23 cellular contexts compared by ENCODE assay signal in genomic region chr10:86962136-86962980, GRCh38. TPM values are rescaled to one million over a fixed set of nuclear protein-coding genes. Genes with fewer than 3 reads are reported as not detected.
DNase-seq lines count a peak whose midpoint lies in the region; ATAC-seq, FAIRE-seq and TF ChIP-seq lines count a peak whose summit lies in the region.
"Had no signal": no experiment of that assay in that cellular context is flagged by ENCODE, and none has a peak within 500 bp of the region (broad histone marks: within the 10 kb centered on the region; RNA-seq: fewer than 3 reads in every experiment).

No MANE protein-coding gene starts in this region.

- no CpG with 5 or more reads among the region's 7 CpGs for WGBS in IMR-90 (ENCODE audit: extremely low coverage in 2 of 2, insufficient read length in 1 of 2), 2 experiments

- POLR2A ChIA-PET in IMR-90 (lab: Charles Lee; ENCODE audit: unreplicated experiment), result no interaction called here

- no peak overlapping the region for H4K91ac ChIP-seq in IMR-90 (ENCODE audit: insufficient read depth, low read depth, low read length)

- no peak overlapping the region for H3K23ac ChIP-seq in IMR-90 (ENCODE audit: low read depth, low read length)

- dilution Hi-C loops in IMR-90 (cut with HindIII; ENCODE audit: low sequenced_read_pairs, unreplicated experiment), result no loop called here

- TF ChIP-seq RAD21 in IMR-90 (IDR thresholded peaks at IDR 0.05; ENCODE audit: low read length), result no peak

- H3K4me1 ChIP-seq in IMR-90 (ENCODE audit: control insufficient read depth, insufficient read depth, low read length) (peaks cover 18% of the 10 kb centered on the region), kidney (ENCODE audit: control insufficient read depth in 1 of 2, insufficient read depth in 1 of 2, low read depth in 1 of 2, low read length in 2 of 2) (peaks cover 10 to 27% of the 10 kb centered on the region in 2 donors), thoracic aorta (ENCODE audit: control insufficient read depth in 1 of 2, low read depth in 2 of 2) (peaks cover 28 to 70% of the 10 kb centered on the region in 2 donors)

- H3K4ac ChIP-seq in IMR-90 (ENCODE audit: low read depth, low read length), result no peak overlapping the region

- H2BK5ac ChIP-seq in IMR-90 (ENCODE audit: low read depth, low read length, poor library complexity, severe bottlenecking), result no peak overlapping the region

- no peak overlapping the region for H3K4me3 ChIP-seq in IMR-90 (ENCODE audit: insufficient read depth, low read depth, low read length)
- H3K4me3 ChIP-seq in kidney (ENCODE audit: low read length in 2 of 2), result no peak overlapping the region
- no peak overlapping the region for H3K4me3 ChIP-seq in thoracic aorta

- no peaks in the 10 kb centered on the region for H4K20me1 ChIP-seq in IMR-90 (ENCODE audit: insufficient read depth, low read length)

- no peak overlapping the region for H3K14ac ChIP-seq in IMR-90 (replicated peaks; ENCODE audit: low read depth, low read length)

- intact Hi-C loops in IMR-90 (cut with micrococcal nuclease) (no loop called here), kidney (cut with DNase I) (no loop called here)

- H2BK15ac ChIP-seq in IMR-90 (ENCODE audit: low read depth, low read length), result no peak overlapping the region

- no TSS peak for BruUV-seq in IMR-90 (replicated peaks; lab: Mats Ljungman, UMichigan)

- FAIRE-seq in kidney (lab: Jason Lieb, UNC) (no peak), GM19239 (lab: Jason Lieb, UNC) (no peak)

- ATAC-seq in activated T-cell treated with anti-CD3 and anti-CD28 coated beads, Interleukin-2, amount 50 U/mL, for 4 hours, result no peak
- ATAC-seq in IMR-90 (ENCODE audit: low read depth), result no peak
- ATAC-seq in thoracic aorta (ENCODE audit: insufficient number of reproducible peaks, low FRiP score, low read depth), result no peak
- no peak for ATAC-seq in HG03520 (IDR thresholded peaks at IDR 0.05; ENCODE audit: unreplicated experiment)
- ATAC-seq: CD8-positive, alpha-beta T cell; foreskin keratinocyte; T-helper 17 cell had no signal

- no peak overlapping the region for H3K27ac ChIP-seq in IMR-90 (ENCODE audit: insufficient read depth, low read length)
- no peak overlapping the region for H3K27ac ChIP-seq in kidney (ENCODE audit: low read depth in 2 of 2, low read length in 2 of 2)
- no peak overlapping the region for H3K27ac ChIP-seq in thoracic aorta
- H3K27ac ChIP-seq: foreskin keratinocyte had no signal

- H3K4me3 Mint-ChIP-seq in activated T-cell treated with anti-CD3 and anti-CD28 coated beads, Interleukin-2, amount 50 U/mL, for 4 hours, result no peak overlapping the region
- H3K4me3 Mint-ChIP-seq: brain; CD8-positive, alpha-beta T cell; dendritic cell treated with granulocyte-macrophage colony-stimulating factor and Interleukin-4, amounts not matched to agents 40 ng/mL and 50 ng/mL, for 4 days; memory B cell; nephron; T-helper 17 cell had no signal

- H3K4me1 Mint-ChIP-seq in activated T-cell treated with anti-CD3 and anti-CD28 coated beads, Interleukin-2, amount 50 U/mL, for 4 hours (ENCODE audit: low read depth), result peaks cover 16% of the 10 kb centered on the region

- peaks cover 0 to 24% of the 10 kb centered on the region in 2 experiments; a peak in 1 of 4 replicates for H3K79me1 ChIP-seq in IMR-90 (ENCODE audit: low read depth in 1 of 2, low read length in 2 of 2)

- no peak overlapping the region for H3K56ac ChIP-seq in IMR-90 (ENCODE audit: extremely low read depth, insufficient read depth, low read length)

- no peak overlapping the region for H4K8ac ChIP-seq in IMR-90 (ENCODE audit: low read depth in 2 of 2, low read length in 2 of 2)

- H3K9me1 ChIP-seq in IMR-90 (ENCODE audit: insufficient read depth, low read length), result peaks cover 19% of the 10 kb centered on the region

- CTCF ChIA-PET in IMR-90 (lab: Yijun Ruan, JAX), result no interaction called here

- H2AK5ac ChIP-seq in IMR-90 (ENCODE audit: low read depth, low read length), result peak overlapping the region; percentile 69; the same call in 1 of the 2 replicates

- no peaks in the 10 kb centered on the region for H3K27me3 Mint-ChIP-seq in activated T-cell treated with anti-CD3 and anti-CD28 coated beads, Interleukin-2, amount 50 U/mL, for 4 hours (ENCODE audit: low read depth)
- H3K27me3 Mint-ChIP-seq: brain, T-helper 17 cell had no signal

- H3K18ac ChIP-seq in IMR-90 (ENCODE audit: low read depth, low read length), result no peak overlapping the region

- no peak overlapping the region for H2BK20ac ChIP-seq in IMR-90 (ENCODE audit: low read depth, low read length)

- H3K9me3 Mint-ChIP-seq in activated T-cell treated with anti-CD3 and anti-CD28 coated beads, Interleukin-2, amount 50 U/mL, for 4 hours, result no peaks in the 10 kb centered on the region
- H3K9me3 Mint-ChIP-seq: CD8-positive, alpha-beta T cell; dendritic cell treated with granulocyte-macrophage colony-stimulating factor and Interleukin-4, amounts not matched to agents 40 ng/mL and 50 ng/mL, for 4 days; memory B cell; nephron had no signal

- DNase-seq in activated T-cell treated with anti-CD3 and anti-CD28 coated beads, Interleukin-2, amount 50 U/mL, for 48 hours, result peak; percentile 7 to 13
- DNase-seq in activated T-cell treated with anti-CD3 and anti-CD28 coated beads, Interleukin-2, amount 50 U/mL, for 4 hours, result no peak
- DNase-seq in IMR-90 (no peak), kidney (peak; percentile 60), thoracic aorta (ENCODE audit: low spot score) (peak; percentile 1), OCI-M2 (lab: John Stamatoyannopoulos, UW; ENCODE audit: unreplicated experiment) (no peak), GM19239 (ENCODE audit: insufficient read length, low spot score) (no peak)
- DNase-seq: activated CD4-positive, alpha-beta T cell treated with anti-CD3 and anti-CD28 coated beads, Interleukin-2, amount 50 U/mL, for 48 hours; CD8-positive, alpha-beta T cell; foreskin keratinocyte; KG1; NCI-H2029; stimulated activated CD4-positive, alpha-beta T cell treated with anti-CD3 and anti-CD28 coated beads, Interleukin-12 subunit alpha, Interleukin-12 subunit beta, amount 100 ng/mL, for 4 hours; T-helper 17 cell had no signal

- H3K36me3 Mint-ChIP-seq in activated T-cell treated with anti-CD3 and anti-CD28 coated beads, Interleukin-2, amount 50 U/mL, for 4 hours (ENCODE audit: insufficient read depth), result no peaks in the 10 kb centered on the region
- H3K36me3 Mint-ChIP-seq: brain; CD8-positive, alpha-beta T cell; memory B cell had no signal

- H4K5ac ChIP-seq in IMR-90 (ENCODE audit: low read depth, low read length), result no peak overlapping the region

- no peak overlapping the region for H3K4me2 ChIP-seq in IMR-90 (ENCODE audit: low read depth, low read length)

- TF ChIP-seq POLR2A in IMR-90 (IDR thresholded peaks at IDR 0.05; ENCODE audit: low read depth, low read length), result no peak

- H3K9ac ChIP-seq in IMR-90 (ENCODE audit: low read depth, low read length) (no peak overlapping the region), kidney (ENCODE audit: low read length in 2 of 2) (no peak overlapping the region)

- no peaks in the 10 kb centered on the region for H3K36me3 ChIP-seq in IMR-90 (ENCODE audit: control insufficient read depth, insufficient read depth, low read length)
- no peaks in the 10 kb centered on the region for H3K36me3 ChIP-seq in kidney (ENCODE audit: control insufficient read depth in 1 of 2, insufficient read depth in 2 of 2, low read length in 2 of 2)
- H3K36me3 ChIP-seq in thoracic aorta, result no peaks in the 10 kb centered on the region

- peak overlapping the region; percentile 5 for H2AFZ ChIP-seq in IMR-90 (replicated peaks; ENCODE audit: low read length, poor library complexity)

- H3K9me3 ChIP-seq in IMR-90 (ENCODE audit: control insufficient read depth, insufficient read depth, low read length) (no peaks in the 10 kb centered on the region), kidney (ENCODE audit: control insufficient read depth in 1 of 2, low read length in 2 of 2) (no peaks in the 10 kb centered on the region), thoracic aorta (no peaks in the 10 kb centered on the region)

- H2BK120ac ChIP-seq in IMR-90 (ENCODE audit: low read depth, low read length), result no peak overlapping the region

- TF ChIP-seq CTCF in IMR-90 (conservative IDR thresholded peaks at IDR 0.05; ENCODE audit: low read depth, low read length), result no peak
- no peak for TF ChIP-seq CTCF in kidney (IDR thresholded peaks at IDR 0.05; ENCODE audit: borderline replicate concordance, extremely low read depth, insufficient read depth)
- no peak for TF ChIP-seq CTCF in thoracic aorta (IDR thresholded peaks at IDR 0.05)

- H3K27me3 ChIP-seq in IMR-90 (ENCODE audit: control insufficient read depth, insufficient read depth, low read length) (no peaks in the 10 kb centered on the region), thoracic aorta (replicated peaks; ENCODE audit: insufficient read depth) (no peaks in the 10 kb centered on the region)
- H3K27me3 ChIP-seq: foreskin keratinocyte had no signal

- peak overlapping the region; percentile 26 for H2AK9ac ChIP-seq in IMR-90 (replicated peaks; ENCODE audit: low read depth, low read length, poor library complexity)

- in situ Hi-C loops in IMR-90 (cut with MboI; ENCODE audit: low sequenced_read_pairs), result no loop called here

RNA-seq across cellular contexts. Expression of gene SNCG, which starts 4.0 kb away (rescaled TPM):
- total RNA-seq in activated T-cell treated with anti-CD3 and anti-CD28 coated beads, Interleukin-2, amount 50 U/mL, for 4 hours, result under 1 TPM in 1 of 3 donors, not detected in 2; 0.63 TPM
- total RNA-seq in IMR-90 (2012; rRNA removed), result 10.6 and 11.9 TPM in 2 replicates
- 17.9 and 19.0 TPM in 2 replicates for polyA plus RNA-seq in IMR-90 (2012; rRNA removed)
- 19.4 and 24.5 TPM in 2 replicates for polyA plus RNA-seq in IMR-90 (2012; cell fraction: cytosol; rRNA removed)
- 12.2 and 13.8 TPM in 2 replicates for polyA plus RNA-seq in IMR-90 (2012; cell fraction: nucleus; rRNA removed; ENCODE audit: low replicate concordance)
- 41.3 TPM for total RNA-seq in kidney
- 92.8 TPM for polyA plus RNA-seq in kidney (ENCODE audit: insufficient read depth, low read depth, low replicate concordance)
- total RNA-seq in thoracic aorta, result 100 to 1,000 TPM in 1 of 2 donors, 10 to 100 TPM in 1; 50.9 to 167 TPM
- total RNA-seq: CD8-positive, alpha-beta T cell; kidney epithelial cell; SK-MEL-5; T-helper 17 cell had no signal

RNA-seq across cellular contexts. Expression of gene MMRN2, which starts 4.9 kb away (rescaled TPM):
- under 1 TPM in 1 of 3 donors, not detected in 2; 0.18 TPM for total RNA-seq in activated T-cell treated with anti-CD3 and anti-CD28 coated beads, Interleukin-2, amount 50 U/mL, for 4 hours
- total RNA-seq in IMR-90 (2012; rRNA removed) (0.56 and 1.8 TPM in 2 replicates), kidney (65.9 TPM), thoracic aorta (10 to 100 TPM; 49.4 to 55.0 TPM)
- polyA plus RNA-seq in IMR-90 (2012; rRNA removed) (1.0 and 1.6 TPM in 2 replicates), kidney (ENCODE audit: insufficient read depth, low read depth, low replicate concordance) (19.9 TPM)
- polyA plus RNA-seq in IMR-90 (2012; cell fraction: cytosol; rRNA removed), result 0.40 and 0.51 TPM in 2 replicates
- polyA plus RNA-seq in IMR-90 (2012; cell fraction: nucleus; rRNA removed; ENCODE audit: low replicate concordance), result 3.8 and 4.2 TPM in 2 replicates

RNA-seq across cellular contexts. Expression of gene ADIRF, which starts 5.9 kb away (rescaled TPM):
- under 1 TPM in 1 of 3 donors, not detected in 2; 0.48 TPM for total RNA-seq in activated T-cell treated with anti-CD3 and anti-CD28 coated beads, Interleukin-2, amount 50 U/mL, for 4 hours
- total RNA-seq in IMR-90 (2012; rRNA removed) (2.3 and 2.5 TPM in 2 replicates), kidney (357 TPM), thoracic aorta (100 to 1,000 TPM; 318 to 644 TPM)
- polyA plus RNA-seq in IMR-90 (2012; rRNA removed) (7.2 and 12.4 TPM in 2 replicates), kidney (ENCODE audit: insufficient read depth, low read depth, low replicate concordance) (897 TPM)
- polyA plus RNA-seq in IMR-90 (2012; cell fraction: cytosol; rRNA removed), result 4.7 and 10.7 TPM in 2 replicates
- polyA plus RNA-seq in IMR-90 (2012; cell fraction: nucleus; rRNA removed; ENCODE audit: low replicate concordance), result 1.4 and 1.5 TPM in 2 replicates
- total RNA-seq: CD8-positive, alpha-beta T cell; kidney epithelial cell; NCI-H460; SK-MEL-5 had no signal

RNA-seq across cellular contexts. Expression of gene FAM25A, which starts 57.7 kb away (rescaled TPM):
- total RNA-seq in activated T-cell treated with anti-CD3 and anti-CD28 coated beads, Interleukin-2, amount 50 U/mL, for 4 hours, result not detected
- total RNA-seq in IMR-90 (2012; rRNA removed), result not detected in 2 replicates
- polyA plus RNA-seq in IMR-90 (2012; rRNA removed), result not detected in 2 replicates
- polyA plus RNA-seq in IMR-90 (2012; cell fraction: cytosol; rRNA removed), result 5.6 TPM in 1 of 2 replicates, not detected in the other
- not detected in 2 replicates for polyA plus RNA-seq in IMR-90 (2012; cell fraction: nucleus; rRNA removed; ENCODE audit: low replicate concordance)
- not detected for total RNA-seq in kidney
- polyA plus RNA-seq in kidney (ENCODE audit: insufficient read depth, low read depth, low replicate concordance), result not detected
- not detected for total RNA-seq in thoracic aorta
- total RNA-seq: CD8-positive, alpha-beta T cell; kidney epithelial cell; NCI-H460; pulmonary artery endothelial cell; SK-MEL-5; T-helper 17 cell had no signal

Comparison
In these comparisons a context has a peak if more than half of its experiments do, and no peak if none do; other contexts are left out.
1. DNase-seq: peak in activated T-cell treated with anti-CD3 and anti-CD28 coated beads, Interleukin-2, amount 50 U/mL, for 48 hours (2 of 2), kidney (single experiment) and thoracic aorta (single experiment); none in activated T-cell treated with anti-CD3 and anti-CD28 coated beads, Interleukin-2, amount 50 U/mL, for 4 hours (single experiment), IMR-90 (single experiment), OCI-M2 (single experiment) and GM19239 (single experiment).
2. RNA of gene MMRN2, which starts 4.9 kb away (total RNA-seq): 65.9 TPM in kidney (single experiment) and 49.4 to 55.0 TPM in thoracic aorta; 0.56 to 1.8 TPM in IMR-90 and 0.18 TPM in activated T-cell treated with anti-CD3 and anti-CD28 coated beads, Interleukin-2, amount 50 U/mL, for 4 hours; every median in the first group is over 10 times any median in the second.
3. RNA of gene ADIRF, which starts 5.9 kb away (total RNA-seq): 318 to 644 TPM in thoracic aorta and 357 TPM in kidney (single experiment); 2.3 to 2.5 TPM in IMR-90 and 0.48 TPM in activated T-cell treated with anti-CD3 and anti-CD28 coated beads, Interleukin-2, amount 50 U/mL, for 4 hours; every median in the first group is over 10 times any median in the second.